ENCODE assay signal across 18 cellular contexts in genomic region chr20:19808498-19808897, GRCh38. TPM values are rescaled to one million over a fixed set of nuclear protein-coding genes. Genes with fewer than 3 reads are reported as not detected.
"Had no signal": no experiment of that assay in that cellular context is flagged by ENCODE, and none has a peak within 500 bp of the region (broad histone marks: within the 10 kb centered on the region; RNA-seq: fewer than 3 reads in every experiment).

No MANE protein-coding gene starts in this region.

- H3K4me3 ChIP-seq: cardiac muscle cell, esophagus muscularis mucosa, gastroesophageal sphincter, heart left ventricle, left lung had no signal

- H3K9me3 ChIP-seq: esophagus muscularis mucosa, gastroesophageal sphincter, heart left ventricle, left lung had no signal

- H3K4me1 Mint-ChIP-seq: activated CD4-positive, alpha-beta memory T cell treated with anti-CD3 and anti-CD28 coated beads, Interleukin-2, amount 10 ng/mL, durations not matched to agents 7 days and 5 days had no signal

- H3K27ac Mint-ChIP-seq: activated CD4-positive, alpha-beta memory T cell treated with anti-CD3 and anti-CD28 coated beads, Interleukin-2, amount 10 ng/mL, durations not matched to agents 7 days and 5 days; activated CD8-positive, alpha-beta memory T cell treated with anti-CD3 and anti-CD28 coated beads, Interleukin-2, amount 10 ng/mL, durations not matched to agents 7 days and 5 days; activated naive CD8-positive, alpha-beta T cell; memory B cell; natural killer cell treated with Interleukin-12 subunit alpha and Interleukin-12 subunit beta and Interleukin-15 and Interleukin-18, amount 100 ng/mL, for 72 hours had no signal

- H3K27me3 ChIP-seq: cardiac muscle cell, esophagus muscularis mucosa, gastroesophageal sphincter, heart left ventricle, left lung had no signal

- H3K9me3 Mint-ChIP-seq: activated CD4-positive, alpha-beta memory T cell treated with anti-CD3 and anti-CD28 coated beads, Interleukin-2, amount 10 ng/mL, durations not matched to agents 7 days and 5 days; memory B cell; natural killer cell treated with Interleukin-12 subunit alpha and Interleukin-12 subunit beta and Interleukin-15 and Interleukin-18, amount 100 ng/mL, for 72 hours had no signal

- H3K36me3 Mint-ChIP-seq: activated CD8-positive, alpha-beta memory T cell treated with anti-CD3 and anti-CD28 coated beads, Interleukin-2, amount 10 ng/mL, durations not matched to agents 7 days and 5 days; activated naive CD8-positive, alpha-beta T cell; memory B cell; natural killer cell treated with Interleukin-12 subunit alpha and Interleukin-12 subunit beta and Interleukin-15 and Interleukin-18, amount 100 ng/mL, for 72 hours had no signal

- H3K27me3 Mint-ChIP-seq: activated naive CD8-positive, alpha-beta T cell had no signal

- H3K36me3 ChIP-seq: cardiac muscle cell had no signal

- ATAC-seq: activated CD8-positive, alpha-beta memory T cell treated with anti-CD3 and anti-CD28 coated beads, Interleukin-2, amount 10 ng/mL, durations not matched to agents 7 days and 5 days; gastroesophageal sphincter; left lung; natural killer cell treated with Interleukin-12 subunit alpha and Interleukin-12 subunit beta and Interleukin-15 and Interleukin-18, amount 100 ng/mL, for 72 hours had no signal

- H3K27ac ChIP-seq: cardiac muscle cell, esophagus muscularis mucosa, gastroesophageal sphincter, left lung had no signal

- H3K4me3 Mint-ChIP-seq: activated CD4-positive, alpha-beta memory T cell treated with anti-CD3 and anti-CD28 coated beads, Interleukin-2, amount 10 ng/mL, durations not matched to agents 7 days and 5 days; activated CD8-positive, alpha-beta memory T cell treated with anti-CD3 and anti-CD28 coated beads, Interleukin-2, amount 10 ng/mL, durations not matched to agents 7 days and 5 days; activated naive CD8-positive, alpha-beta T cell; memory B cell; natural killer cell treated with Interleukin-12 subunit alpha and Interleukin-12 subunit beta and Interleukin-15 and Interleukin-18, amount 100 ng/mL, for 72 hours had no signal

- DNase-seq: activated CD4-positive, alpha-beta memory T cell treated with anti-CD3 and anti-CD28 coated beads, Interleukin-2, amount 10 ng/mL, durations not matched to agents 7 days and 5 days; activated CD4-positive, alpha-beta T cell treated with anti-CD3 and anti-CD28 coated beads for 48 hours; activated CD4-positive, CD25-positive, alpha-beta regulatory T cell; activated CD8-positive, alpha-beta memory T cell treated with anti-CD3 and anti-CD28 coated beads, Interleukin-2, amount 10 ng/mL, durations not matched to agents 7 days and 5 days; dermis blood vessel endothelial cell; effector memory CD4-positive, alpha-beta T cell; heart left ventricle; kidney; left lung; posterior cingulate gyrus; stimulated activated CD8-positive, alpha-beta memory T cell treated with anti-CD3 and anti-CD28 coated beads, Interleukin-4, amount 100 ng/mL, for 48 hours; stimulated activated naive CD4-positive, alpha-beta T cell had no signal

RNA-seq across cellular contexts. Expression of gene RIN2, which starts 50.4 kb away (rescaled TPM):
- total RNA-seq: activated CD4-positive, alpha-beta memory T cell treated with anti-CD3 and anti-CD28 coated beads, Interleukin-2, amount 10 ng/mL, durations not matched to agents 7 days and 5 days; activated CD8-positive, alpha-beta memory T cell treated with anti-CD3 and anti-CD28 coated beads, Interleukin-2, amount 10 ng/mL, durations not matched to agents 7 days and 5 days; natural killer cell treated with Interleukin-12 subunit alpha and Interleukin-12 subunit beta and Interleukin-15 and Interleukin-18, amount 100 ng/mL, for 72 hours had no signal
